ENCODE assay signal across 8 cellular contexts in the genomic region with DNA sequence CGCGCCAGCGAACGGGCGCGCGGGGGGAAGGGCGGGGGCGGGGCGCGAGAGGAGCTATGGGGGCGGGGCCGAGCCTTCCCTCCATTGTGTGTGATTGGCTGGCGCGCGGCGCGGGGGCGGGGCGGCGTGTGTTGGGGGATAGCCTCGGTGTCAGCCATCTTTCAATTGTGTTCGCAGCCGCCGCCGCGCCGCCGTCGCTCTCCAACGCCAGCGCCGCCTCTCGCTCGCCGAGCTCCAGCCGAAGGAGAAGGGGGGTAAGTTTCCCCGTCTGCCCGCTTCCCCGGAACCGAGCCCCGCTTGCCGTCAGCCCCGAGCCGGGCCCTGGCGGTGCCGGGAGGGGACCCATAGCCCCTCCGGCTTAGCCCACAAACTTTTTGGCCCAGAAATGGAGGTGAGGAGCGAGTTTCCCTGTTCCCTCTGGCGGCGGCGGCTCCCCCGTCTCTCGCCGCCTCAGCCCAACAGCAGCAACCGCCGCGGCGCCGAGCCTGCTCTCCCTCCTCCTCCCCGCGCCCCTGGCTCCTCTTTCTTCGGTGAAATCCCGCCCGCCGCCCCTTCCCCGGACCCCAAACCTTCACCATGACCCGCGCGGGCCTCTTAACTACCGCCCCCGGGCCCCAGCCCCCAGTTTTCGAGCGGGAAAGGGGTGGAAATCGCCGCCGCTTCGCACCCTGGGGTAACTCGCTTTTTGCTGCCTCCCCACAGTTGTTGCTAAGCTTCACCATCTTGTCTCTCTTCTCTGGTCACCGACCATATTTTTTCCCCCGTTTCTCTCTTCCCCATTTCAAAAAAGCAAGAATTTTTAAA. TPM values are rescaled to one million over a fixed set of nuclear protein-coding genes. Genes with fewer than 3 reads are reported as not detected.
DNase-seq lines count a peak whose midpoint lies in the region; ATAC-seq and TF ChIP-seq lines count a peak whose summit lies in the region.

A gene (plus strand): TSS at position 159 of the 804 bp plus-strand sequence. CDS start 1,636 bp downstream, outside the sequence.

- intact Hi-C loops in mucosa of descending colon (cut with DNase I, micrococcal nuclease) = loop anchor here in 1 of 2 donors (10.0 kb wide), 1 partner anchor 62 kb away; no protein-coding TSS in a partner anchor

- peak within 1 kb of the TSS; percentile 65 for H3K4me3 ChIP-seq in epithelial cell of esophagus (ENCODE audit: low read length)
- H3K4me3 ChIP-seq in mucosa of descending colon = peak within 1 kb of the TSS; percentile 63

- TF ChIP-seq CTCF in epithelial cell of esophagus (IDR thresholded peaks at IDR 0.05; ENCODE audit: insufficient read depth, low read depth, low read length, missing control alignments) (no peak), mucosa of descending colon (IDR thresholded peaks at IDR 0.05) (no peak)

- no peaks in the 10 kb centered on the region for H3K9me3 ChIP-seq in mucosa of descending colon

- peaks cover 36% of the 10 kb centered on the region for H3K4me1 ChIP-seq in mucosa of descending colon (ENCODE audit: low read depth)

- peaks cover 3% of the 10 kb centered on the region for H3K36me3 Mint-ChIP-seq in IgD-negative memory B cell

- H3K9me3 Mint-ChIP-seq in IgD-negative memory B cell = no peaks in the 10 kb centered on the region

- peaks cover 5% of the 10 kb centered on the region for H3K36me3 ChIP-seq in mucosa of descending colon (ENCODE audit: low read depth)

- DNase-seq in DMS 273 treated with DMSO at 0.1 percent for 48 hours (lab: John Stamatoyannopoulos, UW) (peak; percentile 80), OCI-M1 (lab: John Stamatoyannopoulos, UW) (peak; percentile 97), activated T-cell treated with anti-CD3 and anti-CD28 coated beads for 24 hours (ENCODE audit: low read depth) (peak; percentile 96), epithelial cell of esophagus (ENCODE audit: low read depth) (peak; percentile 96), mucosa of descending colon (peak; percentile 98 to 100 (median 99))
- peak; percentile 97 for DNase-seq in stimulated activated CD8-positive, alpha-beta memory T cell treated with anti-CD3 and anti-CD28 coated beads, Interleukin-4, amount 100 ng/mL, for 24 hours (ENCODE audit: low read depth)

- ATAC-seq in GM21529 (IDR thresholded peaks at IDR 0.05; ENCODE audit: unreplicated experiment) (peak; percentile 72), mucosa of descending colon (peak; percentile 91)

- peak within 1 kb of the TSS; percentile 99 to 100 (median 100) for H3K27ac Mint-ChIP-seq in IgD-negative memory B cell

- H3K4me1 Mint-ChIP-seq in IgD-negative memory B cell = peaks cover 34 to 36% (median 35%) of the 10 kb centered on the region in 3 donors

- no peaks in the 10 kb centered on the region for H3K27me3 Mint-ChIP-seq in IgD-negative memory B cell

- peak within 1 kb of the TSS; percentile 97 to 100 (median 99) for H3K4me3 Mint-ChIP-seq in IgD-negative memory B cell

RNA-seq across cellular contexts. Expression of the gene that starts here (rescaled TPM):
- polyA plus RNA-seq in IgD-negative memory B cell = 1,011 TPM
- total RNA-seq in mucosa of descending colon = 100 to 1,000 TPM; 466 to 839 (median 627) TPM

Comparison
In these comparisons a context has a peak if more than half of its experiments do, and no peak if none do; other contexts are left out.
1. Peak in every context shown above with its lines: DNase-seq, ATAC-seq and H3K4me3 ChIP-seq.